ENCODE assay signal across 8 cellular contexts in the genomic region with DNA sequence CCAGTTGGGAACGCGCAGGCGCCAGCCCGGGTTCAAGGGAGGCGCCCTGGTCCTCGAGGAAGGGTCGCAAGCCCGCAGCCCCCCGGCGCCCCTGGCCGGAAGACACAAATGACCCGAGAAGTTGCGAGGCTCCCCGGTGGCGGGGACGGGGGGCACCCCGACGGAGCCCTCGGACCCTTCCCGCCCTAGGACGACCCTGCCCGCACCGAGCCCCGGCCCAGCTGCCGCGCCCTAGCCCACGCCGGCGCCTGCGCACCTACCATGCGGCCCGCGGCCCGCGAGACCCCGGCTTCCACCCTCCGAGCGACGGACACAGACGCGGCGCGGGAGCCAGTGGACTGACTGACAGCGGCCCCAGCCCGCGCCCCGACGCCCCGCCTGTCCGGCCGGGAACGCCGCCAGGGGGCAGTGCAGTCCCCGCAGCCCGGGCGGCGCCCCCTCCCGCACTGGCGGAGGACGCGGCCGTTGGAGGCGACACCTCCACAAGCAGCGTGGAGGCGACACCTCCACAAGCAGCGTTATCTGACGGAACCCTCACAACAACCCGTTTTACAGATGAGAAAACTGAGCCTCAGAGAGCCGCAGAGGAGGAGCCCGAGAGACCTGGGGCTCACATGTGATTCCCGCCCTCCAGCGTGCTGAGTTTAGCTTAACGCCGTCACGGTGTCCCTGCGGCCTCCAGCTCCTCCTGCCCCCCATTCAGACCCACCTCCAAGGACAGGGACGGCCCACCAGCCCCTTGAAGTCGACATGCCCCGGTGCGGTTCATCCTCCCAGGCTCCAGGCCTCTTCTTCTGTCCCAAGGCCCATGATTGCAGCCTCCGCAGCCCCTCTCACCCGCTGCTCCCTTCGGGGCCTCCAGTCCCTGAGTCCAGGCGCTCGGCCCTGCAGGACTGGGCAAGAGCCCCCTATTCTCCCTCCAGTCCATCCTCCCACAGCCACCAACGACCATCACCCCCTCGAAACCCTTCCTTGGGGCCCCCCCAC. TPM values are rescaled to one million over a fixed set of nuclear protein-coding genes. Genes with fewer than 3 reads are reported as not detected.
DNase-seq lines count a peak whose midpoint lies in the region; TF ChIP-seq lines count a peak whose summit lies in the region.

A gene with protein sequence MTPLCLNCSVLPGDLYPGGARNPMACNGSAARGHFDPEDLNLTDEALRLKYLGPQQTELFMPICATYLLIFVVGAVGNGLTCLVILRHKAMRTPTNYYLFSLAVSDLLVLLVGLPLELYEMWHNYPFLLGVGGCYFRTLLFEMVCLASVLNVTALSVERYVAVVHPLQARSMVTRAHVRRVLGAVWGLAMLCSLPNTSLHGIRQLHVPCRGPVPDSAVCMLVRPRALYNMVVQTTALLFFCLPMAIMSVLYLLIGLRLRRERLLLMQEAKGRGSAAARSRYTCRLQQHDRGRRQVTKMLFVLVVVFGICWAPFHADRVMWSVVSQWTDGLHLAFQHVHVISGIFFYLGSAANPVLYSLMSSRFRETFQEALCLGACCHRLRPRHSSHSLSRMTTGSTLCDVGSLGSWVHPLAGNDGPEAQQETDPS (minus strand): TSS at position 347 of the 987 bp plus-strand sequence. CDS start 84 bp downstream, at position 263.

- no peak within 1 kb of the TSS for H2BK120ac ChIP-seq in H9 (ENCODE audit: low read depth, low read length, poor library complexity, severe bottlenecking)

- H3K36me3 ChIP-seq in BLaER1 treated with 17β-estradiol and CSF1 and Interleukin-3, amounts not matched to agents 10 nM and 100 nM, result no peaks in the 10 kb centered on the region
- H3K36me3 ChIP-seq in hepatocyte (replicated peaks; ENCODE audit: insufficient read depth, low read depth) (no peaks in the 10 kb centered on the region), smooth muscle cell (ENCODE audit: low read depth) (no peaks in the 10 kb centered on the region)

- no peak within 1 kb of the TSS for H3K4me3 ChIP-seq in BLaER1 treated with 17β-estradiol and CSF1 and Interleukin-3, amounts not matched to agents 10 nM and 100 nM
- H3K4me3 ChIP-seq in hepatocyte (no peak within 1 kb of the TSS), smooth muscle cell (peak within 1 kb of the TSS; percentile 26)

- TF ChIP-seq CTCF in H9 (conservative IDR thresholded peaks at IDR 0.05) (peak; percentile 94), hepatocyte (IDR thresholded peaks at IDR 0.05; ENCODE audit: poor library complexity) (peak; percentile 62), smooth muscle cell (IDR thresholded peaks at IDR 0.05; ENCODE audit: borderline replicate concordance, insufficient read depth, poor library complexity, severe bottlenecking) (peak; percentile 73)

- no peak within 1 kb of the TSS for H4K8ac ChIP-seq in H9 (replicated peaks; ENCODE audit: insufficient read length, low read depth, low read length)

- H3K27ac ChIP-seq in BLaER1 treated with 17β-estradiol and CSF1 and Interleukin-3, amounts not matched to agents 10 nM and 100 nM, result no peak within 1 kb of the TSS
- H3K27ac ChIP-seq in H9 (ENCODE audit: insufficient read length, low read depth, low read length), result no peak within 1 kb of the TSS
- H3K27ac ChIP-seq in hepatocyte, result no peak within 1 kb of the TSS
- H3K27ac ChIP-seq in smooth muscle cell (ENCODE audit: low read depth), result no peak within 1 kb of the TSS

- no peaks in the 10 kb centered on the region; a peak in 1 of 7 replicates for H3K36me3 Mint-ChIP-seq in H9 (ENCODE audit: insufficient read depth in 1 of 3, low read depth in 3 of 3)
- no peaks in the 10 kb centered on the region for H3K36me3 Mint-ChIP-seq in activated naive CD8-positive, alpha-beta T cell

- peak within 1 kb of the TSS in 9 of 11 experiments; percentile 19 to 46 (median 34); a peak in 16 of 22 replicates for H3K4me2 ChIP-seq in BLaER1 treated with 17β-estradiol and CSF1 and Interleukin-3, amounts not matched to agents 10 nM and 100 nM
- H3K4me2 ChIP-seq in H9 (ENCODE audit: insufficient read depth, insufficient read length, low read length) (no peak within 1 kb of the TSS), hepatocyte (peak within 1 kb of the TSS; percentile 83), smooth muscle cell (peak within 1 kb of the TSS; percentile 74)

- H4K5ac ChIP-seq in H9 (ENCODE audit: insufficient read length, low read depth, low read length), result no peak within 1 kb of the TSS

- H2BK20ac ChIP-seq in H9 (ENCODE audit: low read depth, low read length, poor library complexity, severe bottlenecking), result no peak within 1 kb of the TSS

- H3K27me3 Mint-ChIP-seq in H9 (ENCODE audit: low read depth), result peaks cover 28% of the 10 kb centered on the region
- peaks cover 10% of the 10 kb centered on the region for H3K27me3 Mint-ChIP-seq in activated naive CD8-positive, alpha-beta T cell

- DNase-seq in H9, result peak; percentile 75
- DNase-seq in RPMI8226, result peak; percentile 69
- DNase-seq in hepatocyte (ENCODE audit: low spot score), result peak; percentile 72
- no peak for DNase-seq in smooth muscle cell (lab: John Stamatoyannopoulos, UW; ENCODE audit: unreplicated experiment)
- DNase-seq in NCI-H1092 treated with DMSO at 0.1 percent for 48 hours (lab: John Stamatoyannopoulos, UW), result no peak
- no peak for DNase-seq in OCI-M1 (lab: John Stamatoyannopoulos, UW)

- H3K4me1 ChIP-seq in BLaER1 treated with 17β-estradiol and CSF1 and Interleukin-3, amounts not matched to agents 10 nM and 100 nM, result peaks cover 0 to 48% (median 17%) of the 10 kb centered on the region in 10 experiments; a peak in 13 of 20 replicates
- H3K4me1 ChIP-seq in H9 (ENCODE audit: insufficient read depth, low read length) (peaks cover 4% of the 10 kb centered on the region; the same call in 1 of the 2 replicates), hepatocyte (ENCODE audit: insufficient read depth) (peaks cover 12% of the 10 kb centered on the region), smooth muscle cell (ENCODE audit: low read depth) (peaks cover 5% of the 10 kb centered on the region)

- H3K9me2 ChIP-seq in hepatocyte (replicated peaks; ENCODE audit: insufficient read depth), result no peaks in the 10 kb centered on the region

- no peak within 1 kb of the TSS for H3T11ph ChIP-seq in H9 (ENCODE audit: low read length)

- H3K4me1 Mint-ChIP-seq in H9, result peaks cover 6 to 28% of the 10 kb centered on the region in 2 experiments
- H3K4me1 Mint-ChIP-seq in activated naive CD8-positive, alpha-beta T cell (ENCODE audit: low read depth), result peaks cover 11% of the 10 kb centered on the region

- H2BK5ac ChIP-seq in H9 (ENCODE audit: insufficient read length, low read length), result no peak within 1 kb of the TSS

- no peaks in the 10 kb centered on the region for H3K23me2 ChIP-seq in H9 (ENCODE audit: insufficient read length, low read depth, low read length, poor library complexity, severe bottlenecking)

- H3K27ac Mint-ChIP-seq in H9, result no peak within 1 kb of the TSS
- H3K27ac Mint-ChIP-seq in activated naive CD8-positive, alpha-beta T cell, result no peak within 1 kb of the TSS

- H3K27me3 ChIP-seq in BLaER1 treated with 17β-estradiol and CSF1 and Interleukin-3, amounts not matched to agents 10 nM and 100 nM, result peaks cover 8 to 96% (median 11%) of the 10 kb centered on the region in 11 experiments; a peak in 18 of 22 replicates
- peaks cover 4% of the 10 kb centered on the region; the same call in 1 of the 2 replicates for H3K27me3 ChIP-seq in H9 (ENCODE audit: insufficient read depth, low read length)
- peaks cover 10% of the 10 kb centered on the region for H3K27me3 ChIP-seq in hepatocyte
- H3K27me3 ChIP-seq in smooth muscle cell (ENCODE audit: low read depth), result peaks cover 17% of the 10 kb centered on the region

- H3K79me2 ChIP-seq in H9 (ENCODE audit: insufficient read depth, low read length) (no peaks in the 10 kb centered on the region), hepatocyte (no peaks in the 10 kb centered on the region), smooth muscle cell (ENCODE audit: low read depth) (no peaks in the 10 kb centered on the region)

- peak within 1 kb of the TSS; percentile 45 to 64 for H3K4me3 Mint-ChIP-seq in H9
- peak within 1 kb of the TSS; percentile 53 for H3K4me3 Mint-ChIP-seq in activated naive CD8-positive, alpha-beta T cell

- H2BK15ac ChIP-seq in H9 (ENCODE audit: low read depth, low read length), result no peak within 1 kb of the TSS

- H4K20me1 ChIP-seq in BLaER1 treated with 17β-estradiol and CSF1 and Interleukin-3, amounts not matched to agents 10 nM and 100 nM, result peaks cover 0 to 57% (median 0%) of the 10 kb centered on the region in 11 experiments; a peak in 4 of 22 replicates
- H4K20me1 ChIP-seq in H9 (ENCODE audit: control insufficient read depth, insufficient read depth, insufficient read length) (no peaks in the 10 kb centered on the region), hepatocyte (ENCODE audit: insufficient read depth, poor library complexity, severe bottlenecking) (no peaks in the 10 kb centered on the region), smooth muscle cell (ENCODE audit: low read depth) (no peaks in the 10 kb centered on the region)

- no peak within 1 kb of the TSS for H3K56ac ChIP-seq in H9 (ENCODE audit: insufficient read length, low read depth, low read length)

- H3K23ac ChIP-seq in H9 (ENCODE audit: insufficient read length, low read depth, low read length), result no peak within 1 kb of the TSS

- H3F3A ChIP-seq in smooth muscle cell (ENCODE audit: low read depth), result no peaks in the 10 kb centered on the region

- H3K9ac ChIP-seq in BLaER1 treated with 17β-estradiol and CSF1 and Interleukin-3, amounts not matched to agents 10 nM and 100 nM, result 0 out of 22 replicates have a peak within 1 kb of the TSS, but pooled peaks of 1 of the 11 experiments have one; percentile 14
- no peak within 1 kb of the TSS for H3K9ac ChIP-seq in H9 (ENCODE audit: extremely low read depth, insufficient read length, low read length)
- H3K9ac ChIP-seq in smooth muscle cell (ENCODE audit: low read depth), result no peak within 1 kb of the TSS

- no CpG with 5 or more reads among the region's 87 CpGs for WGBS in H9 (ENCODE audit: extremely low coverage, insufficient read length, low lambda C conversion rate)
- 50% methylated on average over 43 of the region's 87 CpGs for WGBS in hepatocyte (ENCODE audit: low lambda C conversion rate, missing lambda C conversion rate)
- 35% methylated on average over 62 of the region's 87 CpGs for WGBS in smooth muscle cell (ENCODE audit: low lambda C conversion rate)

- no peaks in the 10 kb centered on the region for H3K79me1 ChIP-seq in H9 (ENCODE audit: insufficient read depth, low read depth, low read length, poor library complexity, severe bottlenecking)

- H4K91ac ChIP-seq in H9 (ENCODE audit: insufficient read length, low read depth, low read length), result no peak within 1 kb of the TSS

- H3K9me3 ChIP-seq in BLaER1 treated with 17β-estradiol and CSF1 and Interleukin-3, amounts not matched to agents 10 nM and 100 nM (replicated peaks in 1 of 11), result peaks cover 0 to 4% (median 0%) of the 10 kb centered on the region in 11 experiments; a peak in 5 of 22 replicates
- H3K9me3 ChIP-seq in H9 (ENCODE audit: control insufficient read depth, low read depth, low read length) (no peaks in the 10 kb centered on the region), hepatocyte (ENCODE audit: low read depth) (no peaks in the 10 kb centered on the region), smooth muscle cell (replicated peaks; ENCODE audit: low read depth) (no peaks in the 10 kb centered on the region)

- no peaks in the 10 kb centered on the region for H3K9me3 Mint-ChIP-seq in H9
- H3K9me3 Mint-ChIP-seq in activated naive CD8-positive, alpha-beta T cell (ENCODE audit: low read depth), result no peaks in the 10 kb centered on the region

- no peak within 1 kb of the TSS for H3K4ac ChIP-seq in H9 (ENCODE audit: low read depth, low read length)

- H2BK12ac ChIP-seq in H9 (ENCODE audit: insufficient read length, low read depth, low read length), result no peak within 1 kb of the TSS

- H2AK5ac ChIP-seq in H9 (ENCODE audit: insufficient read length, low read length), result no peak within 1 kb of the TSS

- H3K18ac ChIP-seq in H9 (ENCODE audit: insufficient read length, low read depth, low read length), result no peak within 1 kb of the TSS

- no peak within 1 kb of the TSS for H3K14ac ChIP-seq in H9 (ENCODE audit: insufficient read depth, low read length)

- H2AFZ ChIP-seq in H9 (ENCODE audit: low read length) (no peak within 1 kb of the TSS), hepatocyte (peak within 1 kb of the TSS; percentile 66), smooth muscle cell (ENCODE audit: low read depth) (no peak within 1 kb of the TSS)

RNA-seq across cellular contexts. Expression of the gene that starts here (rescaled TPM):
- total RNA-seq in H9 (2021) (0.13 and 0.20 TPM in 2 replicates), hepatocyte (0.33 and 0.48 TPM in 2 replicates), smooth muscle cell (not detected in 2 replicates)
- polyA plus RNA-seq in hepatocyte (0.37 TPM in 1 of 2 replicates, not detected in the other), smooth muscle cell (not detected in 2 replicates)

Comparison
In these comparisons a context has a peak if more than half of its experiments do, and no peak if none do; other contexts are left out.
1. Peak in DNase-seq in H9; RNA of the gene not detected or under 1 TPM.
2. Peak in DNase-seq and H3K4me2 ChIP-seq in hepatocyte; RNA of the gene not detected or under 1 TPM.